25 cellular contexts compared by ENCODE assay signal in the genomic region with DNA sequence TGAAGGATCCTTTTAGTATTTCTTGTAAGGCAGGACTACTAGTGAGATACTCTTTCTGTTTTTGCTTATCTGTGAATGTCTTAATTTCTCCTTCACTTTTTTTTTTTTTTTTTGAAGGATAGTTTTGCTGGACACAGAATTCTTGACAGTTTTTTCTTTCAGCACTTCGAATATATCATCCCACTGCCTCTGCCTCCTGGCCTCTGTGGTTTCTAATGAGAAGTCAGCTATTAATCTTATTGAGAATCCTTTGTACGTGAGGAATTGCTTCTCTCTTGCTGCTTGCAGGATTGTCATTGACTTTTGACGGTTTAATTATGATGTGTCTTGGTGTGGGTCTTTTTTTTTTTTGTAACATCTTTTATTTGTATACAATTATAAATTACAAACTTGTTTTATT.
"Had no signal": no experiment of that assay in that cellular context is flagged by ENCODE, and none has a peak within 500 bp of the region (broad histone marks: within the 10 kb centered on the region; RNA-seq: fewer than 3 reads in every experiment).

No MANE protein-coding gene starts in this region.

- H3K27ac Mint-ChIP-seq: memory B cell; naive thymus-derived CD4-positive, alpha-beta T cell; natural killer cell treated with Interleukin-12 subunit alpha and Interleukin-12 subunit beta and Interleukin-15 and Interleukin-18, amount 100 ng/mL, for 72 hours; progenitor cell of endocrine pancreas; stimulated activated memory B cell treated with anti-CD40 and anti-IgM and Interleukin-4, amounts not matched to agents 10 μg/mL and 1 μg/mL and 100 μg/mL, for 72 hours had no signal

- H3K4me2 ChIP-seq: hepatocyte, smooth muscle cell had no signal

- H2AFZ ChIP-seq: hepatocyte had no signal

- H3K4me1 ChIP-seq: left ventricle myocardium inferior, right atrium auricular region, right lobe of liver, stomach, testis, thyroid gland, transverse colon, uterus had no signal

- H3K27ac ChIP-seq: hepatocyte, left ventricle myocardium inferior, ovary, right atrium auricular region, right lobe of liver, stomach, testis, thyroid gland, transverse colon, uterus had no signal

- DNase-seq: islet precursor cell; left ventricle myocardium inferior; midbrain; mucosa of descending colon; naive thymus-derived CD4-positive, alpha-beta T cell; ovary; right lobe of liver; stimulated activated CD4-positive, alpha-beta T cell treated with anti-CD3 and anti-CD28 coated beads, Interleukin-1b, Interleukin-23, amount 100 ng/mL, for 48 hours; stimulated activated CD4-positive, alpha-beta T cell treated with anti-CD3 and anti-CD28 coated beads, Interleukin-2, amount 100 ng/mL, for 48 hours; stimulated activated CD4-positive, alpha-beta T cell treated with anti-CD3 and anti-CD28 coated beads, Interleukin-4, amount 100 ng/mL, for 4 hours; stimulated activated CD8-positive, alpha-beta memory T cell treated with anti-CD3 and anti-CD28 coated beads, Interleukin-4, amount 100 ng/mL, for 48 hours; stimulated activated naive CD4-positive, alpha-beta T cell treated with Interleukin-2 at 50 U/mL for 16 hours; stomach; testis; thyroid gland; transverse colon; uterus had no signal

- H3K27me3 ChIP-seq: hepatocyte, ovary, right atrium auricular region, right lobe of liver, stomach, testis, thyroid gland, transverse colon, uterus had no signal

- H3K4me3 ChIP-seq: hepatocyte, left ventricle myocardium inferior, lung, mucosa of descending colon, ovary, right atrium auricular region, right lobe of liver, smooth muscle cell, stomach, testis, thyroid gland, transverse colon, uterus had no signal

- H3K36me3 ChIP-seq: ovary, uterus had no signal

- H3K27me3 Mint-ChIP-seq: memory B cell; natural killer cell treated with Interleukin-12 subunit alpha and Interleukin-12 subunit beta and Interleukin-15 and Interleukin-18, amount 100 ng/mL, for 72 hours; progenitor cell of endocrine pancreas; stimulated activated memory B cell treated with anti-CD40 and anti-IgM and Interleukin-4, amounts not matched to agents 10 μg/mL and 1 μg/mL and 100 μg/mL, for 72 hours had no signal

- ATAC-seq: mucosa of descending colon; naive thymus-derived CD4-positive, alpha-beta T cell; natural killer cell treated with Interleukin-12 subunit alpha and Interleukin-12 subunit beta and Interleukin-15 and Interleukin-18, amount 100 ng/mL, for 72 hours; right lobe of liver; stimulated activated memory B cell treated with anti-CD40 and anti-IgM and Interleukin-4, amounts not matched to agents 10 μg/mL and 1 μg/mL and 100 μg/mL, for 72 hours had no signal

- H3K4me3 Mint-ChIP-seq: memory B cell; naive thymus-derived CD4-positive, alpha-beta T cell; natural killer cell treated with Interleukin-12 subunit alpha and Interleukin-12 subunit beta and Interleukin-15 and Interleukin-18, amount 100 ng/mL, for 72 hours; stimulated activated memory B cell treated with anti-CD40 and anti-IgM and Interleukin-4, amounts not matched to agents 10 μg/mL and 1 μg/mL and 100 μg/mL, for 72 hours had no signal

- H3K9me3 ChIP-seq: testis, thyroid gland had no signal

- H3K4me1 Mint-ChIP-seq: memory B cell; stimulated activated memory B cell treated with anti-CD40 and anti-IgM and Interleukin-4, amounts not matched to agents 10 μg/mL and 1 μg/mL and 100 μg/mL, for 72 hours had no signal
